Comparison of ENCODE assay signal across 8 cellular contexts in genomic region chr5:36777105-36777757, GRCh38.
A peak's percentile ranks its signal among the peaks of the same experiment; 100 is the strongest.
DNase-seq lines count a peak whose midpoint lies in the region; ATAC-seq and TF ChIP-seq lines count a peak whose summit lies in the region.

No MANE protein-coding gene starts in this region.

- peaks cover 7% of the 10 kb centered on the region for H3K27me3 Mint-ChIP-seq in T-helper 2 cell treated with Interferon-gamma antibody and Interleukin-4, amounts not matched to agents 5 μg/mL and 100 μg/mL, for 36 hours (ENCODE audit: low read depth)
- peaks cover 6% of the 10 kb centered on the region for H3K27me3 Mint-ChIP-seq in activated CD4-positive, alpha-beta T cell treated with anti-CD3 and anti-CD28 coated beads for 36 hours

- H3K9me3 Mint-ChIP-seq in T-helper 2 cell treated with Interferon-gamma antibody and Interleukin-4, amounts not matched to agents 5 μg/mL and 100 μg/mL, for 36 hours, result no peaks in the 10 kb centered on the region
- no peaks in the 10 kb centered on the region for H3K9me3 Mint-ChIP-seq in activated CD4-positive, alpha-beta T cell treated with anti-CD3 and anti-CD28 coated beads for 36 hours (ENCODE audit: low read depth)

- H3K27me3 ChIP-seq in SJCRH30 (no peaks in the 10 kb centered on the region), thyroid gland (no peaks in the 10 kb centered on the region)

- H3K4me3 Mint-ChIP-seq in T-helper 2 cell treated with Interferon-gamma antibody and Interleukin-4, amounts not matched to agents 5 μg/mL and 100 μg/mL, for 36 hours, result no peak overlapping the region
- H3K4me3 Mint-ChIP-seq in activated CD4-positive, alpha-beta T cell treated with anti-CD3 and anti-CD28 coated beads for 36 hours, result no peak overlapping the region

- peak; percentile 6 for DNase-seq in NCI-H345 (lab: John Stamatoyannopoulos, UW)
- DNase-seq in NCI-H345 treated with DMSO at 0.1 percent for 48 hours (lab: John Stamatoyannopoulos, UW; ENCODE audit: unreplicated experiment), result no peak
- peak; percentile 9 to 57 for DNase-seq in SJCRH30
- no peak for DNase-seq in left cardiac atrium
- DNase-seq in thyroid gland, result peak; percentile 47 to 53
- DNase-seq in activated CD4-positive, alpha-beta T cell treated with anti-CD3 and anti-CD28 coated beads for 4 hours, result no peak
- no peak for DNase-seq in T-helper 2 cell treated with Interferon-gamma antibody and Interleukin-4, amounts not matched to agents 5 μg/mL and 100 μg/mL, for 36 hours (ENCODE audit: low spot score)
- DNase-seq in activated CD4-positive, alpha-beta T cell treated with anti-CD3 and anti-CD28 coated beads for 36 hours, result no peak

- no peaks in the 10 kb centered on the region for H3K36me3 ChIP-seq in SJCRH30
- no peaks in the 10 kb centered on the region for H3K36me3 ChIP-seq in thyroid gland

- H3K4me3 ChIP-seq in SJCRH30 (no peak overlapping the region), thyroid gland (replicated peaks in 1 of 3) (no peak overlapping the region)

- H3K27ac ChIP-seq in SJCRH30 (no peak overlapping the region), thyroid gland (no peak overlapping the region)

- H3K9me3 ChIP-seq in SJCRH30 (replicated peaks) (no peaks in the 10 kb centered on the region), thyroid gland (no peaks in the 10 kb centered on the region)

- H3K36me3 Mint-ChIP-seq in T-helper 2 cell treated with Interferon-gamma antibody and Interleukin-4, amounts not matched to agents 5 μg/mL and 100 μg/mL, for 36 hours (ENCODE audit: low read depth), result no peaks in the 10 kb centered on the region
- H3K36me3 Mint-ChIP-seq in activated CD4-positive, alpha-beta T cell treated with anti-CD3 and anti-CD28 coated beads for 36 hours (ENCODE audit: low read depth), result no peaks in the 10 kb centered on the region

- no peak for TF ChIP-seq POLR2A in thyroid gland (IDR thresholded peaks at IDR 0.05)

- 31% methylated on average over 5 of the region's 5 CpGs for WGBS in thyroid gland, 2 donors

- no peaks in the 10 kb centered on the region for H3K4me1 Mint-ChIP-seq in T-helper 2 cell treated with Interferon-gamma antibody and Interleukin-4, amounts not matched to agents 5 μg/mL and 100 μg/mL, for 36 hours (ENCODE audit: low read depth)
- H3K4me1 Mint-ChIP-seq in activated CD4-positive, alpha-beta T cell treated with anti-CD3 and anti-CD28 coated beads for 36 hours, result no peaks in the 10 kb centered on the region

- CTCF ChIA-PET in activated CD4-positive, alpha-beta T cell treated with anti-CD3 and anti-CD28 coated beads for 36 hours (lab: Charles Lee), result no interaction called here

- no peak overlapping the region for H3K27ac Mint-ChIP-seq in T-helper 2 cell treated with Interferon-gamma antibody and Interleukin-4, amounts not matched to agents 5 μg/mL and 100 μg/mL, for 36 hours
- no peak overlapping the region for H3K27ac Mint-ChIP-seq in activated CD4-positive, alpha-beta T cell treated with anti-CD3 and anti-CD28 coated beads for 36 hours

- intact Hi-C loops in left cardiac atrium (cut with DNase I), result no loop called here
- intact Hi-C loops in thyroid gland (cut with DNase I), result no loop called here
- intact Hi-C loops in activated CD4-positive, alpha-beta T cell treated with anti-CD3 and anti-CD28 coated beads for 36 hours (cut with DNase I, micrococcal nuclease), result no loop called here

- H3K4me1 ChIP-seq in SJCRH30 (no peaks in the 10 kb centered on the region; the same call in 1 of the 2 replicates), thyroid gland (no peaks in the 10 kb centered on the region)

- TF ChIP-seq CTCF in thyroid gland (IDR thresholded peaks at IDR 0.05), result peak in 5 of 6 experiments; percentile 40 to 79 (median 70)

- POLR2A ChIA-PET in activated CD4-positive, alpha-beta T cell treated with anti-CD3 and anti-CD28 coated beads for 36 hours (lab: Charles Lee), result no interaction called here

- ATAC-seq in left cardiac atrium, result peak; percentile 41 to 68
- ATAC-seq in activated CD4-positive, alpha-beta T cell treated with anti-CD3 and anti-CD28 coated beads for 36 hours, result no peak

Comparison
In these comparisons a context has a peak if more than half of its experiments do, and no peak if none do; other contexts are left out.
1. DNase-seq: peak in NCI-H345 (single experiment), SJCRH30 (2 of 2) and thyroid gland (2 of 2); none in NCI-H345 treated with DMSO at 0.1 percent for 48 hours (single experiment), left cardiac atrium (single experiment), activated CD4-positive, alpha-beta T cell treated with anti-CD3 and anti-CD28 coated beads for 4 hours (0 of 2), T-helper 2 cell treated with Interferon-gamma antibody and Interleukin-4, amounts not matched to agents 5 μg/mL and 100 μg/mL, for 36 hours (single experiment) and activated CD4-positive, alpha-beta T cell treated with anti-CD3 and anti-CD28 coated beads for 36 hours (single experiment).